Comparison of ENCODE assay signal across 27 cellular contexts in the genomic region with DNA sequence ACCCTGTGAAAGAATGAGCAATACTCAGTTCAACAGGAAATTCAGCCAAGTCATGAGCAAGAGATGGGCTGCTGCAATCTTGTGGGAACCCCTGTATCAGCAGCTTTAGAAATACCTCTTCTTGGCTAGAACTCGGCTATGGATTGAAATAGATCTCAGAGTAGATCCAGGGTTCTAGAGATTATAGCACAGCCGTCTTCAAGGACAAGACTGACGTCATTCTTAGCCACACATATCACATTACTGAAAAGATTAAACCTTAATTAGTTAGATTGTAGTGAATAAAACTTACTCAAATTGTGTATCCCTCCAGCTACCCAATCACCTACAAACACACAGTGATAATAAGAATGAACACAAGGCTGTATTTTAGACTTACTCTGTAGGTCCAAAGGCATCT.
"Had no signal": no experiment of that assay in that cellular context is flagged by ENCODE, and none has a peak within 500 bp of the region (broad histone marks: within the 10 kb centered on the region; RNA-seq: fewer than 3 reads in every experiment).

No MANE protein-coding gene starts in this region.

- H3K4me1 ChIP-seq: body of pancreas, breast epithelium, SJCRH30 had no signal

- H3K27me3 ChIP-seq: body of pancreas, breast epithelium, SJCRH30 had no signal

- H3K4me3 ChIP-seq: body of pancreas, breast epithelium, SJCRH30, SK-N-MC had no signal

- H3K9me3 ChIP-seq: body of pancreas, breast epithelium, SJCRH30 had no signal

- H3K27ac ChIP-seq: body of pancreas, breast epithelium, SJCRH30, SK-N-MC had no signal

- ATAC-seq: activated CD8-positive, alpha-beta T cell treated with anti-CD3 and anti-CD28 coated beads for 36 hours; body of pancreas; Panc1 had no signal

- DNase-seq: activated CD4-positive, alpha-beta T cell treated with anti-CD3 and anti-CD28 coated beads, Interleukin-2, amount 10 ng/mL, durations not matched to agents 24 days and 14 days; activated CD4-positive, alpha-beta T cell treated with anti-CD3 and anti-CD28 coated beads, Interleukin-2, amount 50 U/mL, for 4 hours; activated CD8-positive, alpha-beta T cell treated with anti-CD3 and anti-CD28 coated beads for 36 hours; activated gamma-delta T cell; activated naive CD4-positive, alpha-beta T cell treated with Interleukin-2 at 50 U/mL for 16 hours; activated naive CD8-positive, alpha-beta T cell treated with anti-CD3 and anti-CD28 coated beads, Interleukin-2, amount 10 ng/mL, durations not matched to agents 7 days and 5 days; activated T-cell treated with anti-CD3 and anti-CD28 coated beads, Interleukin-2, amount 50 U/mL, for 24 hours; body of pancreas; caudate nucleus; cerebellar nuclear complex; Karpas-422; KBM-7; NCI-H1105; NCI-H1436; NCI-H1694; NCI-H1930; NCI-H2081 treated with DMSO at 0.1 percent for 48 hours; NCI-H226; NCI-H446 treated with DMSO at 0.1 percent for 48 hours; NCI-H69; OCI-M1; SHP77; SJCRH30; T1000 had no signal

- H3K36me3 ChIP-seq: breast epithelium, SJCRH30 had no signal
